Comparison of ENCODE assay signal across 8 cellular contexts in genomic region chr11:2151500-2152257, GRCh38.
DNase-seq lines count a peak whose midpoint lies in the region; ATAC-seq and TF ChIP-seq lines count a peak whose summit lies in the region.

No MANE protein-coding gene starts in this region.

- no peak overlapping the region for H3K27ac Mint-ChIP-seq in central memory CD8-positive, alpha-beta T cell (ENCODE audit: low read depth)

- H3K27me3 Mint-ChIP-seq in central memory CD8-positive, alpha-beta T cell = peaks cover 50% of the 10 kb centered on the region

- peak; percentile 78 for ATAC-seq in central memory CD8-positive, alpha-beta T cell (replicated peaks; ENCODE audit: extremely low read depth, poor library complexity, severe bottlenecking)
- no peak for ATAC-seq in GM21529 (IDR thresholded peaks at IDR 0.05; ENCODE audit: unreplicated experiment)

- TF ChIP-seq CTCF in AG04449 (IDR thresholded peaks at IDR 0.05; ENCODE audit: insufficient read depth, low read length, missing control alignments) = peak; percentile 80

- no peaks in the 10 kb centered on the region for H3K36me3 Mint-ChIP-seq in central memory CD8-positive, alpha-beta T cell (ENCODE audit: insufficient read depth)

- no peaks in the 10 kb centered on the region for H3K9me3 Mint-ChIP-seq in central memory CD8-positive, alpha-beta T cell

- peaks cover 14% of the 10 kb centered on the region for H3K4me1 Mint-ChIP-seq in central memory CD8-positive, alpha-beta T cell

- POLR2A ChIA-PET in AG04449 (lab: Yijun Ruan, JAX) = interaction anchor here (0.6 to 1.0 kb wide), 5 partner anchors 38 to 494 kb away, joined by 3 to 5 read pairs (median 3); no protein-coding TSS in a partner anchor

- DNase-seq in AG04449 (ENCODE audit: low read depth, low spot score) (no peak), GM19240 (ENCODE audit: insufficient read length, low spot score) (peak; percentile 94), NCI-H345 (lab: John Stamatoyannopoulos, UW) (peak; percentile 88), kidney glomerular epithelial cell (lab: John Stamatoyannopoulos, UW) (peak; percentile 33)
- DNase-seq in activated CD4-positive, alpha-beta T cell treated with anti-CD3 and anti-CD28 coated beads for 1 hour = peak; percentile 67
- DNase-seq in central memory CD8-positive, alpha-beta T cell (ENCODE audit: low spot score in 2 of 2) = peak; percentile 76 to 78
- DNase-seq in stimulated activated CD4-positive, alpha-beta T cell treated with anti-CD3 and anti-CD28 coated beads, Interleukin-2, amount 100 ng/mL, for 4 hours (ENCODE audit: low read depth) = peak; percentile 66

- peak overlapping the region; percentile 37 for H3K4me3 Mint-ChIP-seq in central memory CD8-positive, alpha-beta T cell

- H3K4me3 ChIP-seq in AG04449 (ENCODE audit: low read depth, low read length) = no peak overlapping the region

- CTCF ChIA-PET in AG04449 (lab: Yijun Ruan, JAX) = interaction anchor here (0.6 to 15.8 kb wide), 79 partner anchors 9 to 556 kb away, joined by 3 to 1226 read pairs (median 5); partner anchors contain the start of genes H19, IFITM10, IGF2 and INS
